In the genomic region with DNA sequence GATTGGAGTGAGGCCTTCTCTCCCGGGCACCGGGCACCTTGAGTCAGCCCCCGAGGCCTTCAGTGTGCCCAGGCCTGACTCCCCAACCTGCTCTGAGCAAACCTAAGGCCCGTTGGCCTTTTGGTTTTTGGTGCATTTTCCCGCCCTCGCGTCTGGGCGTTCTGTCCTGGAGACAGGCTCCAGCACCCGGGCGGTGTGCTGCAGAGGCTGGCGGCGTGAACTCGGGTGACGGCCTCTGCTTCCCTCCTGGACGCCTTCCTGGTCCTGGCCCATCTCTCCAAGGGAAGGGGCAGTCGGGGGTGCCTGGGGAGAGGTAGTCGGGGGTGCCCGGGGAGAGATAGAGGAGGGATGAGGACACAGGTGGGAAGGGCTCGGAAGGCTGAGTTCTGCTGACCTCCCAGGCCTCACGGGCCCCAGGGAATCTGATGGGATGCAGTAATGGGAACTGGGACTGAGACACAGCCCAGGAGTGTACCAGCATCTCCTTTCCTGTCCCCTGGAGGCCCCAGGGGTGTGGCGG, we compare ENCODE assay signal across 15 cellular contexts.
A peak's percentile ranks its signal among the peaks of the same experiment; 100 is the strongest.
DNase-seq lines count a peak whose midpoint lies in the region; ATAC-seq and TF ChIP-seq lines count a peak whose summit lies in the region.
"Had no signal": no experiment of that assay in that cellular context is flagged by ENCODE, and none has a peak within 500 bp of the region (broad histone marks: within the 10 kb centered on the region; RNA-seq: fewer than 3 reads in every experiment).

No MANE protein-coding gene starts in this region.

- H3K18ac ChIP-seq in H9 (ENCODE audit: insufficient read length, low read depth, low read length) (no peak overlapping the region), trophoblast cell (ENCODE audit: low read length) (no peak overlapping the region)

- H3K9me3 Mint-ChIP-seq in GM23338, result no peaks in the 10 kb centered on the region
- no peaks in the 10 kb centered on the region for H3K9me3 Mint-ChIP-seq in H9
- no peaks in the 10 kb centered on the region for H3K9me3 Mint-ChIP-seq in endodermal cell
- H3K9me3 Mint-ChIP-seq: CD4-positive, alpha-beta memory T cell had no signal

- H3K4me1 Mint-ChIP-seq in GM23338, result peaks cover 36% of the 10 kb centered on the region
- peaks cover 17 to 40% of the 10 kb centered on the region in 2 experiments for H3K4me1 Mint-ChIP-seq in H9
- H3K4me1 Mint-ChIP-seq in endodermal cell, result peaks cover 58% of the 10 kb centered on the region
- H3K4me1 Mint-ChIP-seq: CD4-positive, alpha-beta memory T cell had no signal

- H3K4me3 ChIP-seq in GM23338 (no peak overlapping the region), endodermal cell (ENCODE audit: low read length) (no peak overlapping the region), mesodermal cell (ENCODE audit: extremely low read depth, insufficient read depth, low read length, poor library complexity, severe bottlenecking) (no peak overlapping the region), trophoblast cell (ENCODE audit: low read depth, low read length) (no peak overlapping the region)
- H3K4me3 ChIP-seq: A549 had no signal

- H3K56ac ChIP-seq in H9 (ENCODE audit: insufficient read length, low read depth, low read length), result no peak overlapping the region

- H3K9me3 ChIP-seq in H9 (ENCODE audit: control insufficient read depth, low read depth, low read length), result no peaks in the 10 kb centered on the region
- H3K9me3 ChIP-seq in endodermal cell (ENCODE audit: control insufficient read depth, low read length), result no peaks in the 10 kb centered on the region
- no peaks in the 10 kb centered on the region for H3K9me3 ChIP-seq in mesodermal cell (ENCODE audit: control insufficient read depth, low read length)
- H3K9me3 ChIP-seq in trophoblast cell (ENCODE audit: insufficient read depth, low read depth, low read length), result peaks cover 2% of the 10 kb centered on the region
- H3K9me3 ChIP-seq: A549 had no signal

- H3K36me3 Mint-ChIP-seq in GM23338 (ENCODE audit: low read depth) (no peaks in the 10 kb centered on the region; the same call in 2 of the 3 replicates), H9 (ENCODE audit: insufficient read depth in 1 of 3, low read depth in 3 of 3) (no peaks in the 10 kb centered on the region), endodermal cell (ENCODE audit: low read depth) (no peaks in the 10 kb centered on the region)
- H3K36me3 Mint-ChIP-seq: CD4-positive, alpha-beta memory T cell had no signal

- H3T11ph ChIP-seq in H9 (ENCODE audit: low read length), result no peak overlapping the region

- ATAC-seq in GM23338, result no peak
- ATAC-seq: A549, HCT116 had no signal

- no peak overlapping the region for H4K12ac ChIP-seq in trophoblast cell (ENCODE audit: low read depth, low read length)

- no peak overlapping the region for H4K5ac ChIP-seq in H9 (ENCODE audit: insufficient read length, low read depth, low read length)

- DNase-seq in GM23338 (ENCODE audit: low spot score) (no peak), H9 (no peak), endodermal cell (no peak), middle frontal gyrus (ENCODE audit: extremely low spot score, low spot score) (no peak), NCI-H2171 (lab: John Stamatoyannopoulos, UW) (no peak), trophoblast cell (no peak), GOT3 (lab: John Stamatoyannopoulos, UW) (no peak)
- DNase-seq: BE2C; CD4-positive, alpha-beta memory T cell; DMS79 treated with DMSO at 0.1 percent for 48 hours had no signal

- H2BK12ac ChIP-seq in H9 (ENCODE audit: insufficient read length, low read depth, low read length) (no peak overlapping the region), trophoblast cell (ENCODE audit: low read length) (no peak overlapping the region)

- H3F3A ChIP-seq in GM23338 (replicated peaks; ENCODE audit: low read depth), result no peaks in the 10 kb centered on the region

- H3K27me3 ChIP-seq in GM23338 (ENCODE audit: insufficient read depth) (no peaks in the 10 kb centered on the region), H9 (ENCODE audit: insufficient read depth, low read length) (no peaks in the 10 kb centered on the region), endodermal cell (ENCODE audit: control insufficient read depth, insufficient read depth, low read length, poor library complexity, severe bottlenecking) (no peaks in the 10 kb centered on the region), trophoblast cell (ENCODE audit: insufficient read depth, low read length) (no peaks in the 10 kb centered on the region)
- H3K27me3 ChIP-seq: BE2C had no signal

- H2BK15ac ChIP-seq in H9 (ENCODE audit: low read depth, low read length), result no peak overlapping the region

- peaks cover 8% of the 10 kb centered on the region for H3K27me3 Mint-ChIP-seq in GM23338 (ENCODE audit: insufficient read depth, low read depth, poor library complexity)
- no peaks in the 10 kb centered on the region for H3K27me3 Mint-ChIP-seq in H9 (ENCODE audit: low read depth)
- no peaks in the 10 kb centered on the region for H3K27me3 Mint-ChIP-seq in endodermal cell (ENCODE audit: insufficient read depth)

- H3K79me2 ChIP-seq in GM23338 (replicated peaks; ENCODE audit: insufficient read depth) (no peaks in the 10 kb centered on the region), H9 (ENCODE audit: insufficient read depth, low read length) (peaks cover 6% of the 10 kb centered on the region; the same call in 1 of the 2 replicates), trophoblast cell (ENCODE audit: control insufficient read depth, insufficient read depth, low read length, poor library complexity) (no peaks in the 10 kb centered on the region)

- TF ChIP-seq CTCF in GM23338 (conservative IDR thresholded peaks at IDR 0.05; ENCODE audit: low read depth in 2 of 2), result no peak
- TF ChIP-seq CTCF in H9 (conservative IDR thresholded peaks at IDR 0.05), result no peak
- TF ChIP-seq CTCF in endodermal cell (conservative IDR thresholded peaks at IDR 0.05), result no peak

- no peak overlapping the region for H2BK120ac ChIP-seq in H9 (ENCODE audit: low read depth, low read length, poor library complexity, severe bottlenecking)
- no peak overlapping the region for H2BK120ac ChIP-seq in trophoblast cell (ENCODE audit: insufficient read depth, low read length, poor library complexity)

- H4K20me1 ChIP-seq in GM23338 (replicated peaks; ENCODE audit: insufficient read depth) (no peaks in the 10 kb centered on the region), H9 (ENCODE audit: control insufficient read depth, insufficient read depth, insufficient read length) (no peaks in the 10 kb centered on the region)

- H4K91ac ChIP-seq in H9 (ENCODE audit: insufficient read length, low read depth, low read length), result no peak overlapping the region
- H4K91ac ChIP-seq in trophoblast cell (ENCODE audit: low read depth, low read length), result no peak overlapping the region

- H3K4me3 Mint-ChIP-seq in GM23338, result no peak overlapping the region
- no peak overlapping the region for H3K4me3 Mint-ChIP-seq in H9
- no peak overlapping the region for H3K4me3 Mint-ChIP-seq in endodermal cell
- H3K4me3 Mint-ChIP-seq: CD4-positive, alpha-beta memory T cell had no signal

- no peak overlapping the region for H2BK20ac ChIP-seq in H9 (ENCODE audit: low read depth, low read length, poor library complexity, severe bottlenecking)

- peaks cover 3% of the 10 kb centered on the region for H3K79me1 ChIP-seq in H9 (ENCODE audit: insufficient read depth, low read depth, low read length, poor library complexity, severe bottlenecking)
- no peaks in the 10 kb centered on the region for H3K79me1 ChIP-seq in trophoblast cell (ENCODE audit: low read length)

- no peak overlapping the region for H3K4ac ChIP-seq in H9 (ENCODE audit: low read depth, low read length)
- H3K4ac ChIP-seq in trophoblast cell (ENCODE audit: low read depth, low read length), result no peak overlapping the region

- H2BK5ac ChIP-seq in H9 (ENCODE audit: insufficient read length, low read length), result no peak overlapping the region
- no peak overlapping the region for H2BK5ac ChIP-seq in trophoblast cell (ENCODE audit: low read depth, low read length, poor library complexity)

- H3K4me2 ChIP-seq in GM23338 (no peak overlapping the region), H9 (ENCODE audit: insufficient read depth, insufficient read length, low read length) (no peak overlapping the region), trophoblast cell (ENCODE audit: low read length) (no peak overlapping the region)
- H3K4me2 ChIP-seq: A549 had no signal

- H3K23ac ChIP-seq in H9 (ENCODE audit: insufficient read length, low read depth, low read length), result no peak overlapping the region
- H3K23ac ChIP-seq in trophoblast cell (ENCODE audit: low read length), result no peak overlapping the region

- no peak overlapping the region for H3K27ac ChIP-seq in GM23338 (ENCODE audit: low read depth)
- H3K27ac ChIP-seq in H9 (ENCODE audit: insufficient read length, low read depth, low read length), result no peak overlapping the region
- H3K27ac ChIP-seq in endodermal cell (ENCODE audit: low read depth, low read length), result no peak overlapping the region
- H3K27ac ChIP-seq in mesodermal cell (ENCODE audit: low read depth, low read length, severe bottlenecking), result peak overlapping the region; percentile 58
- H3K27ac ChIP-seq in trophoblast cell (ENCODE audit: low read depth, low read length), result no peak overlapping the region
- H3K27ac ChIP-seq: A549, C4-2B, HL-60 had no signal

- no peak overlapping the region for H3K9ac ChIP-seq in H9 (ENCODE audit: extremely low read depth, insufficient read length, low read length)
- no peak overlapping the region for H3K9ac ChIP-seq in endodermal cell (ENCODE audit: extremely low read depth, low read length, poor library complexity, severe bottlenecking)
- no peak overlapping the region for H3K9ac ChIP-seq in trophoblast cell (ENCODE audit: low read length)

- H2AFZ ChIP-seq in GM23338 (no peak overlapping the region), H9 (ENCODE audit: low read length) (no peak overlapping the region), trophoblast cell (ENCODE audit: insufficient read depth, low read length, poor library complexity) (no peak overlapping the region)

- peaks cover 3% of the 10 kb centered on the region for H3K23me2 ChIP-seq in H9 (ENCODE audit: insufficient read length, low read depth, low read length, poor library complexity, severe bottlenecking)

- H2AK5ac ChIP-seq in H9 (ENCODE audit: insufficient read length, low read length) (no peak overlapping the region), trophoblast cell (ENCODE audit: low read length) (no peak overlapping the region)

- H3K14ac ChIP-seq in H9 (ENCODE audit: insufficient read depth, low read length), result peak overlapping the region; percentile 19; the same call in 1 of the 2 replicates
- no peak overlapping the region for H3K14ac ChIP-seq in trophoblast cell (ENCODE audit: low read length)

- no CpG with 5 or more reads among the region's 21 CpGs for WGBS in H9 (ENCODE audit: extremely low coverage, insufficient read length, low lambda C conversion rate)
- WGBS in endodermal cell (ENCODE audit: insufficient coverage in 1 of 2, insufficient read length in 1 of 2), 2 experiments, result 92 to 94% methylated on average over 14 to 21 of the region's 21 CpGs
- WGBS in mesodermal cell (ENCODE audit: insufficient coverage in 2 of 2), 2 experiments, result 95 to 96% methylated on average over 11 to 20 of the region's 21 CpGs
- WGBS in trophoblast cell (ENCODE audit: extremely low coverage, insufficient coverage, insufficient read length), result no CpG with 5 or more reads among the region's 21 CpGs

- H3K4me1 ChIP-seq in GM23338 (ENCODE audit: insufficient read depth) (no peaks in the 10 kb centered on the region; the same call in 1 of the 2 replicates), H9 (ENCODE audit: insufficient read depth, low read length) (peaks cover 7% of the 10 kb centered on the region; the same call in 1 of the 2 replicates), endodermal cell (ENCODE audit: control insufficient read depth, insufficient read depth, low read length) (peaks cover 44% of the 10 kb centered on the region), mesodermal cell (ENCODE audit: control insufficient read depth, insufficient read depth, low read length, poor library complexity, severe bottlenecking) (peaks cover 24% of the 10 kb centered on the region), trophoblast cell (ENCODE audit: control insufficient read depth in 1 of 2, insufficient read depth in 2 of 2, low read length in 2 of 2) (peaks cover 2 to 10% of the 10 kb centered on the region in 2 experiments)
- H3K4me1 ChIP-seq: A549, BE2C had no signal

- H3K36me3 ChIP-seq in GM23338 (ENCODE audit: insufficient read depth), result no peaks in the 10 kb centered on the region
- no peaks in the 10 kb centered on the region for H3K36me3 ChIP-seq in endodermal cell (ENCODE audit: control insufficient read depth, insufficient read depth, low read length)
- H3K36me3 ChIP-seq in mesodermal cell (ENCODE audit: control insufficient read depth, insufficient read depth, low read length), result no peaks in the 10 kb centered on the region
- no peaks in the 10 kb centered on the region for H3K36me3 ChIP-seq in trophoblast cell (ENCODE audit: control insufficient read depth in 1 of 2, insufficient read depth in 2 of 2, low read length in 2 of 2)
- H3K36me3 ChIP-seq: BE2C had no signal

- H3K9me2 ChIP-seq in GM23338 (ENCODE audit: insufficient read depth), result no peaks in the 10 kb centered on the region

- H4K8ac ChIP-seq in H9 (replicated peaks; ENCODE audit: insufficient read length, low read depth, low read length), result no peak overlapping the region
- H4K8ac ChIP-seq in trophoblast cell (ENCODE audit: low read depth, low read length), result no peak overlapping the region

- H3K27ac Mint-ChIP-seq in GM23338 (peak overlapping the region; percentile 48; the same call in 1 of the 2 replicates), H9 (peak overlapping the region in 1 of 3 experiments; percentile 28; a peak in 1 of 7 replicates), endodermal cell (peak overlapping the region; percentile 30)
- H3K27ac Mint-ChIP-seq: CD4-positive, alpha-beta memory T cell had no signal
